Comparison of ENCODE assay signal across 25 cellular contexts in the genomic region with DNA sequence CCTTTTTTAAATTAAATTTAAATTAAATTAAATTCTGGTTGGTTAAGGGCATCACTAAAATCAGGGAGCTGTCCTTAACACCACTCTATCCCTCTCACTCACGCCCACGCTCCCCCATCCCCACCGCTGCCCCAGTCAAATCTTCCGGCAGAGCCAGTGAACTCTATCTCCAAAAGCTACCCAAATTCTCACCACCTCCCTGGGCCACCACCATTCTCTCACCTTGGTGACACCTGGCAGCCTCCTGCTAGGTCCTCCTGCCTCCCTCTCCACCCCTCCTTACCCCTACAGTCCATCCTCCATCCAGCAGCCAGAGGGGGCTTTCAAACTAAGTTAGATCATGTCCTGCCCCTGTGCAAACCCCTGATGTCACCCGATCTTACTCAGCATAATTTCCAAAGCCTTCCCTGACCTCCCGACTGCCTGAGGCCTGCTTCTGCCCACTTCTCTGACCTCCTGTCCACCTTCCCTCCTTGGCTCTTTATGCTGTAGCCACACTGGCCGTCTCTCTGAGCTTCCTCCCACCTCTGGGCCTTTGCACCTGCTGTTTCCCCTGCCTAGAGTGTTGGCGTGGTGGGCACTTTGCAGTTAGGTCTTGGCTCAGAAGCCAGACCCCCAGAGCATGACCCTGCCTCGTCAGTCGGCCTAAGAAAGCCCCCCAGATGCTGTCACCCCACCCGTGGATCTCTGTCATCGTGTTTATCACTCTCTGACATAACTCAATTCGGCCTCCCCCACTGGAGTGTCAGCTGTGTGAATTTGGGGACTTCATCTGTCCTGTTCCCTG. TPM values are rescaled to one million over a fixed set of nuclear protein-coding genes. Genes with fewer than 3 reads are reported as not detected.
DNase-seq lines count a peak whose midpoint lies in the region; ATAC-seq and TF ChIP-seq lines count a peak whose summit lies in the region.
"Had no signal": no experiment of that assay in that cellular context is flagged by ENCODE, and none has a peak within 500 bp of the region (broad histone marks: within the 10 kb centered on the region; RNA-seq: fewer than 3 reads in every experiment).

No MANE protein-coding gene starts in this region.

- peaks cover 9% of the 10 kb centered on the region; the same call in 1 of the 2 replicates for H3K4me1 ChIP-seq in SJCRH30
- H3K4me1 ChIP-seq in testis = no peaks in the 10 kb centered on the region

- H3K27me3 ChIP-seq in SJCRH30 (no peaks in the 10 kb centered on the region), testis (no peaks in the 10 kb centered on the region)
- H3K27me3 ChIP-seq: dorsolateral prefrontal cortex, upper lobe of left lung had no signal

- TF ChIP-seq POLR2A in testis (IDR thresholded peaks at IDR 0.05) = no peak

- POLR2A ChIA-PET in activated CD8-positive, alpha-beta T cell treated with anti-CD3 and anti-CD28 coated beads, Interleukin-2, amount 10 ng/mL, durations not matched to agents 7 days and 5 days (lab: Charles Lee) = interaction anchor here (0.6 to 2.5 kb wide), 3 partner anchors 10 to 350 kb away, joined by 3 to 27 read pairs (median 3); no protein-coding TSS in a partner anchor
- POLR2A ChIA-PET in activated CD8-positive, alpha-beta T cell treated with anti-CD3 and anti-CD28 coated beads for 36 hours (lab: Charles Lee) = interaction anchor here (1.5 to 2.9 kb wide), 5 partner anchors 13 to 66 kb away, joined by 5 to 12 read pairs (median 7); no protein-coding TSS in a partner anchor
- POLR2A ChIA-PET in RWPE1 (lab: Yijun Ruan, JAX; ENCODE audit: low non-redundant PET) = no interaction called here

- H3K4me1 Mint-ChIP-seq in activated CD8-positive, alpha-beta T cell treated with anti-CD3 and anti-CD28 coated beads, Interleukin-2, amount 10 ng/mL, durations not matched to agents 7 days and 5 days (ENCODE audit: low read depth) = peaks cover 26% of the 10 kb centered on the region
- peaks cover 16% of the 10 kb centered on the region for H3K4me1 Mint-ChIP-seq in activated CD8-positive, alpha-beta T cell treated with anti-CD3 and anti-CD28 coated beads for 36 hours (ENCODE audit: low read depth)
- peaks cover 3% of the 10 kb centered on the region for H3K4me1 Mint-ChIP-seq in chondrocyte (ENCODE audit: low read depth)

- no peak for TF ChIP-seq CTCF in activated CD8-positive, alpha-beta T cell treated with anti-CD3 and anti-CD28 coated beads for 36 hours (IDR thresholded peaks at IDR 0.05)
- TF ChIP-seq CTCF in chondrocyte (IDR thresholded peaks at IDR 0.05) (peak; percentile 12), testis (IDR thresholded peaks at IDR 0.05) (no peak), RWPE1 (conservative IDR thresholded peaks at IDR 0.05; ENCODE audit: low read depth) (no peak)

- intact Hi-C loops in activated CD8-positive, alpha-beta T cell treated with anti-CD3 and anti-CD28 coated beads for 36 hours (cut with micrococcal nuclease) = loop anchor here (2.0 kb wide), 1 partner anchor 60 kb away; no protein-coding TSS in a partner anchor
- intact Hi-C loops in testis (cut with DNase I; ENCODE audit: low total_unique reads) = loop anchor here (5.0 kb wide), 1 partner anchor 64 kb away; no protein-coding TSS in a partner anchor

- no peaks in the 10 kb centered on the region for H3K27me3 Mint-ChIP-seq in activated CD8-positive, alpha-beta T cell treated with anti-CD3 and anti-CD28 coated beads, Interleukin-2, amount 10 ng/mL, durations not matched to agents 7 days and 5 days (ENCODE audit: low read depth)
- H3K27me3 Mint-ChIP-seq in activated CD8-positive, alpha-beta T cell treated with anti-CD3 and anti-CD28 coated beads for 36 hours = peaks cover 7% of the 10 kb centered on the region
- no peaks in the 10 kb centered on the region for H3K27me3 Mint-ChIP-seq in chondrocyte (ENCODE audit: low read depth)

- H3K9me3 ChIP-seq in SJCRH30 (replicated peaks) (peaks cover 4% of the 10 kb centered on the region; the same call in 1 of the 2 replicates), testis (no peaks in the 10 kb centered on the region)

- H3K27ac ChIP-seq in SJCRH30 (no peak overlapping the region), testis (peak overlapping the region in 1 of 2 donors; percentile 30), RWPE1 (no peak overlapping the region)
- H3K27ac ChIP-seq: dorsolateral prefrontal cortex, upper lobe of left lung had no signal

- H3K27ac Mint-ChIP-seq in activated CD8-positive, alpha-beta T cell treated with anti-CD3 and anti-CD28 coated beads, Interleukin-2, amount 10 ng/mL, durations not matched to agents 7 days and 5 days = peak overlapping the region; percentile 53
- H3K27ac Mint-ChIP-seq in activated CD8-positive, alpha-beta T cell treated with anti-CD3 and anti-CD28 coated beads for 36 hours = no peak overlapping the region
- peak overlapping the region; percentile 28 for H3K27ac Mint-ChIP-seq in chondrocyte (ENCODE audit: unreplicated experiment)

- peaks cover 6% of the 10 kb centered on the region for H3K9me3 Mint-ChIP-seq in activated CD8-positive, alpha-beta T cell treated with anti-CD3 and anti-CD28 coated beads, Interleukin-2, amount 10 ng/mL, durations not matched to agents 7 days and 5 days (ENCODE audit: insufficient read depth)
- peaks cover 10% of the 10 kb centered on the region for H3K9me3 Mint-ChIP-seq in activated CD8-positive, alpha-beta T cell treated with anti-CD3 and anti-CD28 coated beads for 36 hours
- peaks cover 7% of the 10 kb centered on the region for H3K9me3 Mint-ChIP-seq in chondrocyte (ENCODE audit: low read depth)
- H3K9me3 Mint-ChIP-seq: neural crest cell had no signal

- ATAC-seq in activated CD8-positive, alpha-beta T cell treated with anti-CD3 and anti-CD28 coated beads, Interleukin-2, amount 10 ng/mL, durations not matched to agents 7 days and 5 days = no peak
- ATAC-seq in activated CD8-positive, alpha-beta T cell treated with anti-CD3 and anti-CD28 coated beads for 36 hours = no peak

- no peak for DNase-seq in activated CD8-positive, alpha-beta T cell treated with anti-CD3 and anti-CD28 coated beads, Interleukin-2, amount 10 ng/mL, durations not matched to agents 7 days and 5 days
- no peak for DNase-seq in activated CD8-positive, alpha-beta T cell treated with anti-CD3 and anti-CD28 coated beads for 36 hours
- DNase-seq in SJCRH30 (peak; percentile 47 to 50), chondrocyte (ENCODE audit: low spot score) (no peak), testis (peak; percentile 8), hepatic stellate cell (ENCODE audit: low spot score) (no peak), RWPE1 (ENCODE audit: low spot score) (no peak)
- no peak for DNase-seq in activated naive CD4-positive, alpha-beta T cell treated with anti-CD3 and anti-CD28 coated beads, Interleukin-2, amount 50 U/mL, for 16 hours
- DNase-seq: activated CD4-positive, alpha-beta T cell treated with anti-CD3 and anti-CD28 coated beads for 4 hours; activated naive CD4-positive, alpha-beta T cell treated with Interleukin-2 at 50 U/mL for 16 hours; aorta; central memory CD4-positive, alpha-beta T cell; dorsolateral prefrontal cortex; glutamatergic neuron; H9; Kasumi-1; kidney; MV-4-11; NCI-H2171; NCI-H524; NK-92 treated with Interleukin-12 subunit alpha and Interleukin-12 subunit beta, amount 100 ng/mL, for 24 hours; SHP77 treated with DMSO at 0.1 percent for 48 hours; stimulated activated CD4-positive, alpha-beta T cell treated with anti-CD3 and anti-CD28 coated beads, Interleukin-15, amount 100 ng/mL, for 24 hours; upper lobe of left lung had no signal

- H3K36me3 Mint-ChIP-seq in activated CD8-positive, alpha-beta T cell treated with anti-CD3 and anti-CD28 coated beads, Interleukin-2, amount 10 ng/mL, durations not matched to agents 7 days and 5 days (ENCODE audit: low read depth) = peaks cover 35% of the 10 kb centered on the region
- peaks cover 6% of the 10 kb centered on the region for H3K36me3 Mint-ChIP-seq in activated CD8-positive, alpha-beta T cell treated with anti-CD3 and anti-CD28 coated beads for 36 hours (ENCODE audit: low read depth)
- H3K36me3 Mint-ChIP-seq in chondrocyte (ENCODE audit: low read depth) = peaks cover 60% of the 10 kb centered on the region

- H3K4me3 ChIP-seq in SJCRH30 (no peak overlapping the region), testis (no peak overlapping the region)
- H3K4me3 ChIP-seq: dorsolateral prefrontal cortex, upper lobe of left lung had no signal

- H3K36me3 ChIP-seq in SJCRH30 (no peaks in the 10 kb centered on the region), testis (ENCODE audit: low read depth, missing control alignments) (no peaks in the 10 kb centered on the region)
- H3K36me3 ChIP-seq: upper lobe of left lung had no signal

- WGBS in testis, 2 donors = 77 to 87% methylated on average over 12 to 13 of the region's 13 CpGs

- CTCF ChIA-PET in activated CD8-positive, alpha-beta T cell treated with anti-CD3 and anti-CD28 coated beads, Interleukin-2, amount 10 ng/mL, durations not matched to agents 7 days and 5 days (lab: Charles Lee) = interaction anchor here (0.9 to 11.9 kb wide), 13 partner anchors 11 to 345 kb away, joined by 3 to 459 read pairs (median 10); no protein-coding TSS in a partner anchor
- CTCF ChIA-PET in activated CD8-positive, alpha-beta T cell treated with anti-CD3 and anti-CD28 coated beads for 36 hours (lab: Charles Lee) = interaction anchor here (0.7 to 18.4 kb wide), 8 partner anchors 9 to 303 kb away, joined by 3 to 438 read pairs (median 5); no protein-coding TSS in a partner anchor
- CTCF ChIA-PET in RWPE1 (lab: Yijun Ruan, JAX) = interaction anchor here (1.8 to 5.3 kb wide), 6 partner anchors 14 to 346 kb away, joined by 5 to 130 read pairs (median 14); no protein-coding TSS in a partner anchor

- no peak overlapping the region for H3K4me3 Mint-ChIP-seq in activated CD8-positive, alpha-beta T cell treated with anti-CD3 and anti-CD28 coated beads, Interleukin-2, amount 10 ng/mL, durations not matched to agents 7 days and 5 days
- H3K4me3 Mint-ChIP-seq in activated CD8-positive, alpha-beta T cell treated with anti-CD3 and anti-CD28 coated beads for 36 hours = no peak overlapping the region
- H3K4me3 Mint-ChIP-seq in chondrocyte (ENCODE audit: unreplicated experiment) = no peak overlapping the region
- H3K4me3 Mint-ChIP-seq: H9, neural crest cell had no signal

RNA-seq across cellular contexts. Expression of a gene that starts 24.7 kb away (rescaled TPM):
- 1 to 10 TPM; 1.9 to 2.5 TPM for total RNA-seq in activated CD8-positive, alpha-beta T cell treated with anti-CD3 and anti-CD28 coated beads, Interleukin-2, amount 10 ng/mL, durations not matched to agents 7 days and 5 days
- total RNA-seq in activated CD8-positive, alpha-beta T cell treated with anti-CD3 and anti-CD28 coated beads for 36 hours = 1 to 10 TPM; 1.5 to 1.6 TPM
- total RNA-seq in SJCRH30 (2014; rRNA removed; shearing (Covaris generic)) = 0.28 and 0.56 TPM in 2 replicates
- total RNA-seq in chondrocyte = 88.7 to 165 TPM (median 91.5 TPM) in 3 replicates
- total RNA-seq in testis = 10 to 100 TPM; 12.2 to 13.0 TPM
- 30.3 TPM for polyA plus RNA-seq in testis (ENCODE audit: insufficient read depth, low read depth, low replicate concordance)

Comparison
In these comparisons a context has a peak if more than half of its experiments do, and no peak if none do; other contexts are left out.
1. DNase-seq: peak in SJCRH30 (2 of 2) and testis (single experiment); none in activated CD8-positive, alpha-beta T cell treated with anti-CD3 and anti-CD28 coated beads, Interleukin-2, amount 10 ng/mL, durations not matched to agents 7 days and 5 days (single experiment), activated CD8-positive, alpha-beta T cell treated with anti-CD3 and anti-CD28 coated beads for 36 hours (single experiment), chondrocyte (single experiment), hepatic stellate cell (single experiment), RWPE1 (single experiment) and activated naive CD4-positive, alpha-beta T cell treated with anti-CD3 and anti-CD28 coated beads, Interleukin-2, amount 50 U/mL, for 16 hours (single experiment).